14 cellular contexts compared by ENCODE assay signal in the genomic region with DNA sequence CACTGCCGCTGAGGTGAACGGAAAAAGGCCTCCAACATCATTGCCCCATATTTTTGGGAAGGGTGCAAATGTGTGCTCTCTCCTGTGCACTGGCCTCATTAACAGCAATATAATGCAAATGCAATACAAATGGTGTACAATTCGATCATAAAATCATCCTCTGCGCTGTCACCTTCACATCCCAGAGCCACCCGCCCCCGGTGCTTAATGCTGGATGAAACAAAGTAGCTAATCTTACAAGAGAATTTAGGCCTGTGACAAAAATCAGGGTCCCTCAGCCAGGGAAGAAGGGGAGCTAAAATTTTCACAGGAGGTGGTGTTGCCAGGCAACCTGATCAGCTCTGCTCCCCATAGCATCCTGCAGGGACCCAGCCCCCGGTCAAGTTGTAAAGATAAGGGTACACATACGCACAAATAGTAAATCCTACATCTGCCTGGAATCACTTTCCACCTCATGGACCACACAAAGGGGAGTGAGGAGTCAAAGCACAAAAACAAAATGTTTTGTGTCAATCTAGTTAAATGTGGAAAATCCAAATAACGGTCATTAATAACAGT. TPM values are rescaled to one million over a fixed set of nuclear protein-coding genes. Genes with fewer than 3 reads are reported as not detected.
DNase-seq lines count a peak whose midpoint lies in the region; ATAC-seq and TF ChIP-seq lines count a peak whose summit lies in the region.
"Had no signal": no experiment of that assay in that cellular context is flagged by ENCODE, and none has a peak within 500 bp of the region (broad histone marks: within the 10 kb centered on the region; RNA-seq: fewer than 3 reads in every experiment).

No MANE protein-coding gene starts in this region.

- TF ChIP-seq CTCF in VCaP (conservative IDR thresholded peaks at IDR 0.05) (no peak), upper lobe of left lung (IDR thresholded peaks at IDR 0.05) (no peak), esophagus squamous epithelium (IDR thresholded peaks at IDR 0.05) (no peak)

- 93 to 95% methylated on average over 9 of the region's 9 CpGs for WGBS in upper lobe of left lung, 2 donors
- WGBS in esophagus squamous epithelium, 2 donors = 97% methylated on average over 9 of the region's 9 CpGs

- ATAC-seq in upper lobe of left lung (ENCODE audit: low FRiP score in 2 of 2) = no peak
- ATAC-seq: A549, HepG2 had no signal

- no peak overlapping the region for H3K4me3 ChIP-seq in upper lobe of left lung
- H3K4me3 ChIP-seq in esophagus squamous epithelium = no peak overlapping the region
- H3K4me3 ChIP-seq: A549, Peyer's patch had no signal

- TF ChIP-seq EP300 in upper lobe of left lung (IDR thresholded peaks at IDR 0.05) = no peak

- DNase-seq in D341Med (ENCODE audit: low spot score) (peak; percentile 13), head of caudate nucleus (peak in 40 of 42 donors; percentile 19 to 82 (median 56)), putamen (ENCODE audit: low spot score) (peak; percentile 75), upper lobe of left lung (no peak), esophagus squamous epithelium (lab: John Stamatoyannopoulos, UW) (no peak), GM19240 (ENCODE audit: insufficient read length, low spot score) (no peak)
- DNase-seq: CD4-positive, alpha-beta T cell; NCI-H1930; NCI-H526 treated with DMSO at 0.1 percent for 48 hours; NK-92 treated with Interleukin-12 subunit alpha and Interleukin-12 subunit beta, amount 100 ng/mL, for 24 hours; Peyer's patch had no signal

- H3K27ac ChIP-seq in VCaP (peak overlapping the region; percentile 98), upper lobe of left lung (no peak overlapping the region), esophagus squamous epithelium (no peak overlapping the region)
- H3K27ac ChIP-seq: A549, Peyer's patch had no signal

- no peak for TF ChIP-seq POLR2A in upper lobe of left lung (IDR thresholded peaks at IDR 0.05)
- no peak for TF ChIP-seq POLR2A in esophagus squamous epithelium (IDR thresholded peaks at IDR 0.05)

- no peaks in the 10 kb centered on the region for H3K36me3 ChIP-seq in upper lobe of left lung
- H3K36me3 ChIP-seq in esophagus squamous epithelium = no peaks in the 10 kb centered on the region
- H3K36me3 ChIP-seq: Peyer's patch had no signal

- H3K9me3 ChIP-seq in upper lobe of left lung (no peaks in the 10 kb centered on the region), esophagus squamous epithelium (no peaks in the 10 kb centered on the region)
- H3K9me3 ChIP-seq: A549, Peyer's patch had no signal

- H3K27me3 ChIP-seq in upper lobe of left lung = no peaks in the 10 kb centered on the region
- no peaks in the 10 kb centered on the region for H3K27me3 ChIP-seq in esophagus squamous epithelium
- H3K27me3 ChIP-seq: Peyer's patch had no signal

- intact Hi-C loops in head of caudate nucleus (cut with DNase I) = no loop called here
- intact Hi-C loops in esophagus squamous epithelium (cut with DNase I) = no loop called here

- peaks cover 28 to 60% (median 46%) of the 10 kb centered on the region in 4 donors for H3K4me1 ChIP-seq in upper lobe of left lung
- H3K4me1 ChIP-seq in esophagus squamous epithelium = peaks cover 32 to 86% (median 39%) of the 10 kb centered on the region in 3 donors

RNA-seq across cellular contexts. Expression of a gene that starts 3.0 kb away (rescaled TPM):
- total RNA-seq in upper lobe of left lung (10 to 100 TPM; 15.6 to 60.8 (median 24.1) TPM), esophagus squamous epithelium (10 to 100 TPM in 2 of 4 donors, 1 to 10 TPM in 2; 6.4 to 20.2 (median 11.5) TPM)

RNA-seq across cellular contexts. Expression of a gene that starts 3.7 kb away (rescaled TPM):
- total RNA-seq in upper lobe of left lung (10 to 100 TPM in 5 of 6 donors, 1 to 10 TPM in 1; 4.1 to 96.4 (median 24.2) TPM), esophagus squamous epithelium (1 to 10 TPM in 3 of 4 donors, under 1 TPM in 1; 0.32 to 3.9 (median 2.1) TPM)

Comparison
In these comparisons a context has a peak if more than half of its experiments do, and no peak if none do; other contexts are left out.
1. DNase-seq: peak in D341Med (single experiment), head of caudate nucleus (40 of 42) and putamen (single experiment); none in upper lobe of left lung (0 of 2), esophagus squamous epithelium (single experiment) and GM19240 (single experiment).